In genomic region chr2:128630974-128631697, GRCh38 we compare ENCODE assay signal across 19 cellular contexts.
A peak's percentile ranks its signal among the peaks of the same experiment; 100 is the strongest.
DNase-seq lines count a peak whose midpoint lies in the region; ATAC-seq, FAIRE-seq and TF ChIP-seq lines count a peak whose summit lies in the region.
"Had no signal": no experiment of that assay in that cellular context is flagged by ENCODE, and none has a peak within 500 bp of the region (broad histone marks: within the 10 kb centered on the region; RNA-seq: fewer than 3 reads in every experiment).

No MANE protein-coding gene starts in this region.

- intact Hi-C loops in CD14-positive monocyte (cut with micrococcal nuclease): no loop called here

- no peak overlapping the region for H3K4me3 Mint-ChIP-seq in CD14-positive monocyte
- no peak overlapping the region for H3K4me3 Mint-ChIP-seq in stimulated activated effector memory CD8-positive, alpha-beta T cell treated with anti-CD3 and anti-CD28 coated beads, Interleukin-12 subunit alpha, Interleukin-12 subunit beta, amount 100 ng/mL, for 72 hours
- H3K4me3 Mint-ChIP-seq: CD8-positive, alpha-beta memory T cell had no signal

- no peak for TF ChIP-seq CTCF in CD14-positive monocyte (IDR thresholded peaks at IDR 0.05)

- H3K9me3 Mint-ChIP-seq in CD14-positive monocyte: peaks cover 0 to 2% (median 0%) of the 10 kb centered on the region in 7 donors
- no peaks in the 10 kb centered on the region for H3K9me3 Mint-ChIP-seq in stimulated activated effector memory CD8-positive, alpha-beta T cell treated with anti-CD3 and anti-CD28 coated beads, Interleukin-12 subunit alpha, Interleukin-12 subunit beta, amount 100 ng/mL, for 72 hours
- H3K9me3 Mint-ChIP-seq: CD8-positive, alpha-beta memory T cell had no signal

- H3K36me3 Mint-ChIP-seq in CD14-positive monocyte: no peaks in the 10 kb centered on the region
- no peaks in the 10 kb centered on the region for H3K36me3 Mint-ChIP-seq in stimulated activated effector memory CD8-positive, alpha-beta T cell treated with anti-CD3 and anti-CD28 coated beads, Interleukin-12 subunit alpha, Interleukin-12 subunit beta, amount 100 ng/mL, for 72 hours
- H3K36me3 Mint-ChIP-seq: CD8-positive, alpha-beta memory T cell had no signal

- peaks cover 6 to 17% (median 8%) of the 10 kb centered on the region in 3 donors for H3K27me3 Mint-ChIP-seq in CD14-positive monocyte (ENCODE audit: low read depth in 3 of 3)

- H3K27ac Mint-ChIP-seq in CD14-positive monocyte: no peak overlapping the region
- H3K27ac Mint-ChIP-seq in stimulated activated effector memory CD8-positive, alpha-beta T cell treated with anti-CD3 and anti-CD28 coated beads, Interleukin-12 subunit alpha, Interleukin-12 subunit beta, amount 100 ng/mL, for 72 hours: no peak overlapping the region
- H3K27ac Mint-ChIP-seq: CD8-positive, alpha-beta memory T cell had no signal

- no peak for FAIRE-seq in frontal cortex (lab: Jason Lieb, UNC)
- FAIRE-seq: endometrium had no signal

- DNase-seq in CD14-positive monocyte (ENCODE audit: low spot score) (peak; percentile 27), NCI-H2107 treated with DMSO at 0.1 percent for 48 hours (lab: John Stamatoyannopoulos, UW; ENCODE audit: unreplicated experiment) (peak; percentile 74), islet precursor cell (peak; percentile 33), GM19238 (ENCODE audit: insufficient read length, low spot score) (no peak), frontal cortex (ENCODE audit: low spot score in 2 of 2) (no peak)
- no peak for DNase-seq in stimulated activated effector memory CD8-positive, alpha-beta T cell treated with anti-CD3 and anti-CD28 coated beads, Interleukin-12 subunit alpha, Interleukin-12 subunit beta, amount 100 ng/mL, for 72 hours (ENCODE audit: low spot score in 2 of 2)
- no peak for DNase-seq in NK-92 treated with Interleukin-12 subunit alpha and Interleukin-12 subunit beta, amount 100 ng/mL, for 24 hours (lab: John Stamatoyannopoulos, UW)
- DNase-seq: activated CD4-positive, alpha-beta T cell treated with anti-CD3 and anti-CD28 coated beads for 4 hours; activated naive CD4-positive, alpha-beta T cell; anterior cingulate cortex; CD8-positive, alpha-beta memory T cell; DMS79 treated with DMSO at 0.1 percent for 48 hours; Karpas-422; mammary epithelial cell; NCI-H2029; stimulated activated CD4-positive, alpha-beta T cell treated with anti-CD3 and anti-CD28 coated beads, Interleukin-4, amount 100 ng/mL, for 1 hour; substantia nigra had no signal

- peaks cover 1% of the 10 kb centered on the region for H3K4me1 Mint-ChIP-seq in CD14-positive monocyte
- no peaks in the 10 kb centered on the region for H3K4me1 Mint-ChIP-seq in stimulated activated effector memory CD8-positive, alpha-beta T cell treated with anti-CD3 and anti-CD28 coated beads, Interleukin-12 subunit alpha, Interleukin-12 subunit beta, amount 100 ng/mL, for 72 hours
- H3K4me1 Mint-ChIP-seq: CD8-positive, alpha-beta memory T cell had no signal

- peak; percentile 19 for ATAC-seq in stimulated activated effector memory CD8-positive, alpha-beta T cell treated with anti-CD3 and anti-CD28 coated beads, Interleukin-12 subunit alpha, Interleukin-12 subunit beta, amount 100 ng/mL, for 72 hours
- ATAC-seq: Right ventricle myocardium inferior had no signal

Comparison
In these comparisons a context has a peak if more than half of its experiments do, and no peak if none do; other contexts are left out.
1. DNase-seq: peak in CD14-positive monocyte (single experiment), NCI-H2107 treated with DMSO at 0.1 percent for 48 hours (single experiment) and islet precursor cell (single experiment); none in stimulated activated effector memory CD8-positive, alpha-beta T cell treated with anti-CD3 and anti-CD28 coated beads, Interleukin-12 subunit alpha, Interleukin-12 subunit beta, amount 100 ng/mL, for 72 hours (0 of 2), NK-92 treated with Interleukin-12 subunit alpha and Interleukin-12 subunit beta, amount 100 ng/mL, for 24 hours (single experiment), GM19238 (single experiment) and frontal cortex (0 of 2).